Comparison of ENCODE assay signal across 8 cellular contexts in the genomic region with DNA sequence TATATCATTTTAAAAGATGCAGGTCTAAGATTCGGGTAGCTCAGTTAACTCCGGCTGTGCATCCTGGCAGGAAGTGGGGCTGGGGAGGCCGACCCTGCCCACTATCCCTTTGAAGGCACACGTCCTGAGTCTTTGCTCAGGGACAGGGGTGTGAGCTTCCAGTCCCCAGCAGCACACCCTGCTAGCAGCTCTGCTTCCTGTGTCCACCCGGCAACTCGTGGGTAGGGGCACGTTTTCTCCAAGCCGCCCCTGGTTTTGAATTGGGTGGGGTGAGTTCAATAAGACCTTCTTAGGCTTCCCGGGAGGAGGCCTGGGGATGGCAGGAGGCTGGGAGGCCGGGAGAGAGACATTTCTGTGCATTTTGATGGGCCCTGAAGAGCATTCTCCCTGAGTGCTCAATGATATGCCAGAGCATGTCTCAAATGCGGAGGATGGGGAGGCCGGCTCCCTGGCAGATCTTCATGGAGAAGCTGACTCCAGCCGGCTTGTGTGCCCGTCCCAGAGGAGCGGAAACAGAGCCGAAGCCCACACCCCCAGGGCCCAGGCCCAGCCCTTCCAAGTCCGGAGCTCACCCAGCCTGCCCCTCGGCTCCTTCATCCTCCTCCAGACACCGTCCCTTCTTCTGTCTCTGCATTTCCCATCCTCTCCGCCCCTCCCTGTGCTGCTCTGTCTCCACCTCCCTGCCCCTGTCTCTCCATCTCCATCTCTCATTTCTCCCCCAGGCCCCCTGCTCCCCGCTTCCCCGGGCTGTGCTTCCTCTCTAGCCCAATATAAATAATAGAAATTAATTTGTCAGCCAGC. TPM values are rescaled to one million over a fixed set of nuclear protein-coding genes. Genes with fewer than 3 reads are reported as not detected.
A peak's percentile ranks its signal among the peaks of the same experiment; 100 is the strongest.
DNase-seq lines count a peak whose midpoint lies in the region; ATAC-seq and TF ChIP-seq lines count a peak whose summit lies in the region.

No MANE protein-coding gene starts in this region.

- peaks cover 19% of the 10 kb centered on the region for H3K4me1 Mint-ChIP-seq in activated B cell treated with CpG ODN at 0.5 μM for 24 hours
- H3K4me1 Mint-ChIP-seq in natural killer cell treated with Interleukin-12 subunit alpha and Interleukin-12 subunit beta and Interleukin-15 and Interleukin-18, amount 100 ng/mL, for 72 hours (ENCODE audit: low read depth in 2 of 2), result peaks cover 14 to 17% of the 10 kb centered on the region in 2 donors

- no peaks in the 10 kb centered on the region for H3K36me3 Mint-ChIP-seq in activated B cell treated with CpG ODN at 0.5 μM for 24 hours (ENCODE audit: low read depth)
- H3K36me3 Mint-ChIP-seq in natural killer cell treated with Interleukin-12 subunit alpha and Interleukin-12 subunit beta and Interleukin-15 and Interleukin-18, amount 100 ng/mL, for 72 hours, result no peaks in the 10 kb centered on the region

- H3K9me3 Mint-ChIP-seq in activated B cell treated with CpG ODN at 0.5 μM for 24 hours, result no peaks in the 10 kb centered on the region
- no peaks in the 10 kb centered on the region for H3K9me3 Mint-ChIP-seq in natural killer cell treated with Interleukin-12 subunit alpha and Interleukin-12 subunit beta and Interleukin-15 and Interleukin-18, amount 100 ng/mL, for 72 hours

- TF ChIP-seq CTCF in activated B cell treated with CpG ODN at 0.5 μM for 24 hours (IDR thresholded peaks at IDR 0.05), result no peak

- H3K27me3 Mint-ChIP-seq in activated B cell treated with CpG ODN at 0.5 μM for 24 hours, result peaks cover 29% of the 10 kb centered on the region
- H3K27me3 Mint-ChIP-seq in natural killer cell treated with Interleukin-12 subunit alpha and Interleukin-12 subunit beta and Interleukin-15 and Interleukin-18, amount 100 ng/mL, for 72 hours, result peaks cover 25 to 26% of the 10 kb centered on the region in 2 donors

- peak; percentile 20 for DNase-seq in activated T-cell treated with anti-CD3 and anti-CD28 coated beads, Interleukin-2, amount 50 U/mL, for 1 hour
- no peak for DNase-seq in activated T-cell treated with anti-CD3 and anti-CD28 coated beads for 4 hours
- DNase-seq in activated B cell treated with CpG ODN at 0.5 μM for 24 hours, result no peak
- DNase-seq in fibroblast of peridontal ligament (ENCODE audit: extremely low read depth), result peak; percentile 48
- DNase-seq in natural killer cell treated with Interleukin-12 subunit alpha and Interleukin-12 subunit beta and Interleukin-15 and Interleukin-18, amount 100 ng/mL, for 72 hours (ENCODE audit: low spot score), result peak; percentile 60
- DNase-seq in NCI-H2029 (lab: John Stamatoyannopoulos, UW), result no peak
- DNase-seq in cortex of kidney (lab: John Stamatoyannopoulos, UW), result no peak
- DNase-seq in GM19240 (ENCODE audit: insufficient read length, low spot score), result no peak

- CTCF ChIA-PET in activated B cell treated with CpG ODN at 0.5 μM for 24 hours (lab: Charles Lee), result no interaction called here

- H3K27ac Mint-ChIP-seq in activated B cell treated with CpG ODN at 0.5 μM for 24 hours, result no peak overlapping the region
- H3K27ac Mint-ChIP-seq in natural killer cell treated with Interleukin-12 subunit alpha and Interleukin-12 subunit beta and Interleukin-15 and Interleukin-18, amount 100 ng/mL, for 72 hours, result peak overlapping the region in 1 of 2 donors; percentile 53

- H3K4me3 Mint-ChIP-seq in activated B cell treated with CpG ODN at 0.5 μM for 24 hours, result peak overlapping the region; percentile 81
- H3K4me3 Mint-ChIP-seq in natural killer cell treated with Interleukin-12 subunit alpha and Interleukin-12 subunit beta and Interleukin-15 and Interleukin-18, amount 100 ng/mL, for 72 hours, result peak overlapping the region; percentile 73

- ATAC-seq in activated B cell treated with CpG ODN at 0.5 μM for 24 hours (ENCODE audit: low read depth), result peak; percentile 36
- ATAC-seq in natural killer cell treated with Interleukin-12 subunit alpha and Interleukin-12 subunit beta and Interleukin-15 and Interleukin-18, amount 100 ng/mL, for 72 hours, result peak; percentile 15 to 55

- POLR2A ChIA-PET in activated B cell treated with CpG ODN at 0.5 μM for 24 hours (lab: Charles Lee), result interaction anchor here (0.6 kb wide), 1 partner anchor 91 kb away, joined by 4 read pairs; no protein-coding TSS in a partner anchor

- intact Hi-C loops in activated B cell treated with CpG ODN at 0.5 μM for 24 hours (cut with micrococcal nuclease), result no loop called here

RNA-seq across cellular contexts. Expression of a gene that starts 36.3 kb away (rescaled TPM):
- 56.3 and 60.1 TPM in 2 replicates for total RNA-seq in activated B cell treated with CpG ODN at 0.5 μM for 24 hours
- 100 to 1,000 TPM in 1 of 2 donors, 10 to 100 TPM in 1; 51.0 to 100 TPM for total RNA-seq in natural killer cell treated with Interleukin-12 subunit alpha and Interleukin-12 subunit beta and Interleukin-15 and Interleukin-18, amount 100 ng/mL, for 72 hours

Comparison
In these comparisons a context has a peak if more than half of its experiments do, and no peak if none do; other contexts are left out.
1. DNase-seq: peak in activated T-cell treated with anti-CD3 and anti-CD28 coated beads, Interleukin-2, amount 50 U/mL, for 1 hour (single experiment), fibroblast of peridontal ligament (single experiment) and natural killer cell treated with Interleukin-12 subunit alpha and Interleukin-12 subunit beta and Interleukin-15 and Interleukin-18, amount 100 ng/mL, for 72 hours (single experiment); none in activated T-cell treated with anti-CD3 and anti-CD28 coated beads for 4 hours (single experiment), activated B cell treated with CpG ODN at 0.5 μM for 24 hours (single experiment), NCI-H2029 (single experiment), cortex of kidney (single experiment) and GM19240 (single experiment).